ENCODE assay signal across 17 cellular contexts in genomic region chr11:86153439-86153838, GRCh38.
"Had no signal": no experiment of that assay in that cellular context is flagged by ENCODE, and none has a peak within 500 bp of the region (broad histone marks: within the 10 kb centered on the region; RNA-seq: fewer than 3 reads in every experiment).

No MANE protein-coding gene starts in this region.

- ATAC-seq: activated naive CD4-positive, alpha-beta T cell treated with anti-CD3 and anti-CD28 coated beads, Interleukin-2, amount 50 U/mL, for 72 hours; activated T-cell treated with anti-CD3 and anti-CD28 coated beads, Interleukin-2, amount 50 U/mL, for 72 hours; naive thymus-derived CD4-positive, alpha-beta T cell had no signal

- H3K36me3 ChIP-seq: adrenal gland, left ventricle myocardium inferior, neutrophil, upper lobe of left lung had no signal

- H3K4me3 ChIP-seq: adrenal gland, left ventricle myocardium inferior, upper lobe of left lung had no signal

- FAIRE-seq: keratinocyte had no signal

- H3K4me3 Mint-ChIP-seq: activated T-cell treated with anti-CD3 and anti-CD28 coated beads, Interleukin-2, amount 50 U/mL, for 72 hours; memory B cell; naive thymus-derived CD4-positive, alpha-beta T cell; stimulated activated naive CD8-positive, alpha-beta T cell treated with anti-CD3 and anti-CD28 coated beads, Interleukin-15, Interleukin-2, amounts not matched to agents 100 ng/mL and 50 ng/mL, for 24 hours had no signal

- H3K36me3 Mint-ChIP-seq: activated naive CD4-positive, alpha-beta T cell treated with anti-CD3 and anti-CD28 coated beads, Interleukin-2, amount 50 U/mL, for 72 hours; memory B cell had no signal

- H3K27me3 Mint-ChIP-seq: memory B cell; stimulated activated naive CD8-positive, alpha-beta T cell treated with anti-CD3 and anti-CD28 coated beads, Interleukin-15, Interleukin-2, amounts not matched to agents 100 ng/mL and 50 ng/mL, for 24 hours had no signal

- DNase-seq: activated CD4-positive, alpha-beta T cell treated with anti-CD3 and anti-CD28 coated beads, Interleukin-2, amount 50 U/mL, for 4 hours; activated gamma-delta T cell treated with Interleukin-2 at 50 U/mL for 16 hours; activated T-cell treated with anti-CD3 and anti-CD28 coated beads, Interleukin-2, amount 50 U/mL, for 72 hours; adrenal gland; dermis blood vessel endothelial cell; glutamatergic neuron; hippocampal formation; left ventricle myocardium inferior; naive thymus-derived CD4-positive, alpha-beta T cell; posterior cingulate gyrus; stimulated activated CD4-positive, alpha-beta T cell treated with anti-CD3 and anti-CD28 coated beads, Interleukin-2, amount 100 ng/mL, for 24 hours; upper lobe of left lung had no signal

- H3K27me3 ChIP-seq: adrenal gland, neutrophil, upper lobe of left lung had no signal

- H3K9me3 Mint-ChIP-seq: activated naive CD4-positive, alpha-beta T cell treated with anti-CD3 and anti-CD28 coated beads, Interleukin-2, amount 50 U/mL, for 72 hours; activated T-cell treated with anti-CD3 and anti-CD28 coated beads, Interleukin-2, amount 50 U/mL, for 72 hours; memory B cell; naive thymus-derived CD4-positive, alpha-beta T cell; stimulated activated naive CD8-positive, alpha-beta T cell treated with anti-CD3 and anti-CD28 coated beads, Interleukin-15, Interleukin-2, amounts not matched to agents 100 ng/mL and 50 ng/mL, for 24 hours had no signal

- H3K27ac ChIP-seq: adrenal gland, left ventricle myocardium inferior, neutrophil, upper lobe of left lung had no signal

- H3K9me3 ChIP-seq: adrenal gland, left ventricle myocardium inferior, neutrophil, upper lobe of left lung had no signal

- H3K27ac Mint-ChIP-seq: activated naive CD4-positive, alpha-beta T cell treated with anti-CD3 and anti-CD28 coated beads, Interleukin-2, amount 50 U/mL, for 72 hours; activated T-cell treated with anti-CD3 and anti-CD28 coated beads, Interleukin-2, amount 50 U/mL, for 72 hours; memory B cell; naive thymus-derived CD4-positive, alpha-beta T cell; stimulated activated naive CD8-positive, alpha-beta T cell treated with anti-CD3 and anti-CD28 coated beads, Interleukin-15, Interleukin-2, amounts not matched to agents 100 ng/mL and 50 ng/mL, for 24 hours had no signal
